18 cellular contexts compared by ENCODE assay signal in genomic region chr1:5338466-5338865, GRCh38.
DNase-seq lines count a peak whose midpoint lies in the region; ATAC-seq, FAIRE-seq and TF ChIP-seq lines count a peak whose summit lies in the region.
"Had no signal": no experiment of that assay in that cellular context is flagged by ENCODE, and none has a peak within 500 bp of the region (broad histone marks: within the 10 kb centered on the region; RNA-seq: fewer than 3 reads in every experiment).

No MANE protein-coding gene starts in this region.

- no peak for TF ChIP-seq CTCF in type B pancreatic cell (conservative IDR thresholded peaks at IDR 0.05)

- peak overlapping the region in 7 of 10 donors; percentile 43 to 81 (median 75) for H3K27ac Mint-ChIP-seq in naive thymus-derived CD8-positive, alpha-beta T cell
- no peak overlapping the region for H3K27ac Mint-ChIP-seq in type B pancreatic cell
- H3K27ac Mint-ChIP-seq: HFFc6 had no signal

- FAIRE-seq in frontal cortex (lab: Jason Lieb, UNC), result peak; percentile 65
- FAIRE-seq: A204.1, D721Med, HepG2 had no signal

- POLR2A ChIA-PET in naive thymus-derived CD8-positive, alpha-beta T cell (lab: Charles Lee), result interaction anchor here (1.0 to 1.4 kb wide), 2 partner anchors 10 to 26 kb away, joined by 3 to 4 read pairs; no protein-coding TSS in a partner anchor

- H3K36me3 Mint-ChIP-seq in naive thymus-derived CD8-positive, alpha-beta T cell, result peaks cover 0 to 4% (median 2%) of the 10 kb centered on the region in 3 donors
- no peaks in the 10 kb centered on the region for H3K36me3 Mint-ChIP-seq in type B pancreatic cell
- H3K36me3 Mint-ChIP-seq: IgD-negative memory B cell had no signal

- H3K4me1 Mint-ChIP-seq in naive thymus-derived CD8-positive, alpha-beta T cell, result peaks cover 24 to 73% (median 46%) of the 10 kb centered on the region in 4 donors
- H3K4me1 Mint-ChIP-seq in type B pancreatic cell (ENCODE audit: unreplicated experiment), result no peaks in the 10 kb centered on the region
- H3K4me1 Mint-ChIP-seq: IgD-negative memory B cell had no signal

- ATAC-seq in naive thymus-derived CD8-positive, alpha-beta T cell, result no peak
- ATAC-seq: HCT116, HepG2 had no signal

- peak overlapping the region in 2 of 10 donors; percentile 12 to 46 for H3K4me3 Mint-ChIP-seq in naive thymus-derived CD8-positive, alpha-beta T cell
- H3K4me3 Mint-ChIP-seq in type B pancreatic cell, result no peak overlapping the region
- H3K4me3 Mint-ChIP-seq: CD4-positive, alpha-beta T cell; HFFc6; IgD-negative memory B cell had no signal

- peaks cover 0 to 8% (median 0%) of the 10 kb centered on the region in 9 donors for H3K9me3 Mint-ChIP-seq in naive thymus-derived CD8-positive, alpha-beta T cell
- peaks cover 5% of the 10 kb centered on the region for H3K9me3 Mint-ChIP-seq in type B pancreatic cell
- H3K9me3 Mint-ChIP-seq: CD4-positive, alpha-beta T cell had no signal

- H3K27me3 Mint-ChIP-seq in naive thymus-derived CD8-positive, alpha-beta T cell, result no peaks in the 10 kb centered on the region
- H3K27me3 Mint-ChIP-seq in type B pancreatic cell, result peaks cover 10% of the 10 kb centered on the region
- H3K27me3 Mint-ChIP-seq: CD4-positive, alpha-beta T cell had no signal

- DNase-seq in frontal cortex (ENCODE audit: low spot score in 2 of 2) (peak in 1 of 2 donors; percentile 8), putamen (ENCODE audit: low spot score) (peak; percentile 8), NCI-H1105 treated with DMSO at 0.1 percent for 48 hours (lab: John Stamatoyannopoulos, UW) (no peak), type B pancreatic cell (ENCODE audit: extremely low spot score, unreplicated experiment) (no peak)
- no peak for DNase-seq in naive thymus-derived CD8-positive, alpha-beta T cell
- no peak for DNase-seq in effector CD8-positive, alpha-beta T cell (lab: John Stamatoyannopoulos, UW)
- DNase-seq: ACHN; Caco-2; CD4-positive, alpha-beta T cell; GF-D8; GOT3; H7; HFFc6 had no signal
